ENCODE assay signal across 1 cellular context in genomic region chr17:35630530-35631148, GRCh38.
TF ChIP-seq lines count a peak whose summit lies in the region.

No MANE protein-coding gene starts in this region.

TF ChIP-seq in K562, 482 proteins besides CTCF, POLR2A, EP300 and RAD21:
- TF ChIP-seq EHMT2 (IDR thresholded peaks at IDR 0.05) (no peak), MYC (IDR thresholded peaks at IDR 0.05; ENCODE audit: low read depth, low read length) (no peak), MYC (CRISPR knock-in tag; IDR thresholded peaks at IDR 0.05; ENCODE audit: borderline replicate concordance, low read depth) (no peak), FOSL1 (tag; conservative IDR thresholded peaks at IDR 0.05) (0 out of 2 replicates have a peak, but pooled peaks have one; percentile 35), POLR2AphosphoS5 (IDR thresholded peaks at IDR 0.05; ENCODE audit: control insufficient read depth, insufficient read depth, low read depth, low read length) (no peak), ZNF384 (IDR thresholded peaks at IDR 0.05; ENCODE audit: low read depth, low read length) (no peak), PTBP1 (IDR thresholded peaks at IDR 0.05; ENCODE audit: low read depth, low read length) (no peak), CLOCK (CRISPR knock-in tag; IDR thresholded peaks at IDR 0.05; ENCODE audit: borderline replicate concordance) (no peak)
TF ChIP-seq in K562: peak in this region for 1.
